ENCODE assay signal across 27 cellular contexts in genomic region chr6:139500977-139501376, GRCh38.
"Had no signal": no experiment of that assay in that cellular context is flagged by ENCODE, and none has a peak within 500 bp of the region (broad histone marks: within the 10 kb centered on the region; RNA-seq: fewer than 3 reads in every experiment).

No MANE protein-coding gene starts in this region.

- H3K36me3 ChIP-seq: esophagus squamous epithelium, neutrophil, prostate gland, sigmoid colon, uterus had no signal

- H3K27me3 ChIP-seq: esophagus squamous epithelium, neutrophil, sigmoid colon, uterus had no signal

- ATAC-seq: activated CD4-positive, alpha-beta T cell treated with anti-CD3 and anti-CD28 coated beads for 36 hours; activated T-cell treated with anti-CD3 and anti-CD28 coated beads, Interleukin-2, amount 50 U/mL, for 72 hours; left cardiac atrium; left ventricle myocardium superior; stimulated activated memory B cell treated with anti-CD40 and anti-IgM and Interleukin-4, amounts not matched to agents 10 μg/mL and 1 μg/mL and 100 μg/mL, for 72 hours; stimulated activated naive CD8-positive, alpha-beta T cell treated with anti-CD3 and anti-CD28 coated beads, Interleukin-15, amount 100 ng/mL, for 72 hours had no signal

- H3K4me2 ChIP-seq: smooth muscle cell had no signal

- FAIRE-seq: frontal cortex, islet of Langerhans had no signal

- H3K27ac ChIP-seq: esophagus squamous epithelium, neutrophil, prostate gland, sigmoid colon, uterus had no signal

- H3K4me3 ChIP-seq: esophagus squamous epithelium, prostate gland, sigmoid colon, smooth muscle cell, uterus had no signal

- H3K9me3 ChIP-seq: esophagus squamous epithelium, neutrophil, prostate gland, sigmoid colon, uterus had no signal

- H3K4me1 ChIP-seq: esophagus squamous epithelium, prostate gland, sigmoid colon, uterus had no signal

- DNase-seq: activated CD4-positive, alpha-beta T cell treated with anti-CD3 and anti-CD28 coated beads for 36 hours; activated CD4-positive, CD25-positive, alpha-beta regulatory T cell; activated naive CD4-positive, alpha-beta T cell; activated T-cell treated with anti-CD3 and anti-CD28 coated beads for 4 hours; activated T-cell treated with anti-CD3 and anti-CD28 coated beads, Interleukin-2, amount 50 U/mL, for 72 hours; anterior cingulate cortex; cortex of kidney; endodermal cell; esophagus squamous epithelium; left cardiac atrium; left ventricle myocardium superior; naive B cell; nephron progenitor cell; retina; sigmoid colon; stimulated activated CD4-positive, alpha-beta T cell treated with anti-CD3 and anti-CD28 coated beads, Interleukin-1b, Interleukin-23, amount 100 ng/mL, for 48 hours; stimulated activated CD4-positive, alpha-beta T cell treated with anti-CD3 and anti-CD28 coated beads, Interleukin-4, amount 100 ng/mL, for 4 hours; stimulated activated CD8-positive, alpha-beta memory T cell treated with anti-CD3 and anti-CD28 coated beads, Interleukin-4, amount 100 ng/mL, for 48 hours; stimulated activated naive CD8-positive, alpha-beta T cell treated with anti-CD3 and anti-CD28 coated beads, Interleukin-15, amount 100 ng/mL, for 72 hours; substantia nigra; uterus had no signal
